ENCODE assay signal across 9 cellular contexts in the genomic region with DNA sequence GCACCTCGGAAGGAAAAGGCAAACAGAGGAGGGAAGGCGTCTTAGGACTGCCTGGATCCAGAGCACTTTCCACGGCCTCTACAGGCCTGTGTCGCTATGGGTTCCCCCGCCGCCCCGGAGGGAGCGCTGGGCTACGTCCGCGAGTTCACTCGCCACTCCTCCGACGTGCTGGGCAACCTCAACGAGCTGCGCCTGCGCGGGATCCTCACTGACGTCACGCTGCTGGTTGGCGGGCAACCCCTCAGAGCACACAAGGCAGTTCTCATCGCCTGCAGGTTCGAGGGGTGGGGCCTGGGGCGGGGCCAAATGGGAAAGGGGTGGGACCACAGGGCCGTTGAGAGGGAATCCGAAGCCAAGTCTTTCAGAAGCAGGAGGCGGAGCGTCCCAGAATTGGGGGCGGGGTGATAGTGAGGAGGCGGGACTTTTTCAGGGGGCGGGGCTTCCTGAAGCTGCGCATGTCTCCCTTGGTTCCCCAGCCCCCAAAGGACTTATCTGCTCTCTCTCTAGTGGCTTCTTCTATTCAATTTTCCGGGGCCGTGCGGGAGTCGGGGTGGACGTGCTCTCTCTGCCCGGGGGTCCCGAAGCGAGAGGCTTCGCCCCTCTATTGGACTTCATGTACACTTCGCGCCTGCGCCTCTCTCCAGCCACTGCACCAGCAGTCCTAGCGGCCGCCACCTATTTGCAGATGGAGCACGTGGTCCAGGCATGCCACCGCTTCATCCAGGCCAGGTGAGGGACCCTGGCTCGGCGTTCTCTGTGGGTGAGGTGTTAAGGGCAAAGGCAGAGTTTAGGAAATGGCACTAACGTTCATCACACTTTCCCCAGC. TPM values are rescaled to one million over a fixed set of nuclear protein-coding genes. Genes with fewer than 3 reads are reported as not detected.
DNase-seq lines count a peak whose midpoint lies in the region; ATAC-seq and TF ChIP-seq lines count a peak whose summit lies in the region.
"Had no signal": no experiment of that assay in that cellular context is flagged by ENCODE, and none has a peak within 500 bp of the region (broad histone marks: within the 10 kb centered on the region; RNA-seq: fewer than 3 reads in every experiment).

No MANE protein-coding gene starts in this region.

- H3K9me3 ChIP-seq in SK-N-SH = no peaks in the 10 kb centered on the region
- H3K9me3 ChIP-seq in osteoblast (ENCODE audit: low read depth, low read length) = no peaks in the 10 kb centered on the region
- H3K9me3 ChIP-seq in subcutaneous abdominal adipose tissue (ENCODE audit: control insufficient read depth in 5 of 5, low read length in 5 of 5) = no peaks in the 10 kb centered on the region

- H3K9ac ChIP-seq in SK-N-SH (no peak overlapping the region), subcutaneous abdominal adipose tissue (ENCODE audit: low read length in 5 of 5) (peak overlapping the region in 4 of 5 donors; percentile 32 to 88 (median 74))

- peak; percentile 69 for ATAC-seq in Right ventricle myocardium inferior

- no peaks in the 10 kb centered on the region for H3K9me2 ChIP-seq in SK-N-SH

- H3K36me3 ChIP-seq in SK-N-SH (replicated peaks in 1 of 2; ENCODE audit: control insufficient read depth in 1 of 2, insufficient read depth in 2 of 2, low read length in 1 of 2) = no peaks in the 10 kb centered on the region
- no peaks in the 10 kb centered on the region for H3K36me3 ChIP-seq in osteoblast (ENCODE audit: insufficient read depth, low read length)
- peaks cover 0 to 21% (median 13%) of the 10 kb centered on the region in 5 donors for H3K36me3 ChIP-seq in subcutaneous abdominal adipose tissue (ENCODE audit: control insufficient read depth in 5 of 5, insufficient read depth in 5 of 5, low read length in 5 of 5)

- H3K27me3 ChIP-seq in SK-N-SH (ENCODE audit: insufficient read depth) = no peaks in the 10 kb centered on the region
- peaks cover 4% of the 10 kb centered on the region for H3K27me3 ChIP-seq in osteoblast (ENCODE audit: insufficient read depth, low read length)
- H3K27me3 ChIP-seq in subcutaneous abdominal adipose tissue (ENCODE audit: control insufficient read depth in 5 of 5, insufficient read depth in 4 of 5, low read length in 5 of 5) = no peaks in the 10 kb centered on the region

- WGBS in SK-N-SH (ENCODE audit: low lambda C conversion rate) = 27% methylated on average over 35 of the region's 51 CpGs

- H3K4me3 Mint-ChIP-seq in activated naive CD8-positive, alpha-beta T cell = peak overlapping the region; percentile 69

- CTCF ChIA-PET in SK-N-SH (lab: Yijun Ruan, JAX) = interaction anchor here (1.2 to 8.6 kb wide), 5 partner anchors 9 to 113 kb away, joined by 3 to 64 read pairs (median 5); a partner anchor contains a TSS

- peaks cover 26% of the 10 kb centered on the region for H3K4me1 Mint-ChIP-seq in activated naive CD8-positive, alpha-beta T cell (ENCODE audit: low read depth)

- H3K79me2 ChIP-seq in SK-N-SH (ENCODE audit: insufficient read depth) (no peaks in the 10 kb centered on the region), osteoblast (ENCODE audit: insufficient read depth, low read length) (peaks cover 4% of the 10 kb centered on the region)

- intact Hi-C loops in Right ventricle myocardium inferior (cut with DNase I) = loop anchor here (5.0 kb wide), 1 partner anchor 111 kb away; no protein-coding TSS in a partner anchor

- no peak for TF ChIP-seq CTCF in SK-N-SH (IDR thresholded peaks at IDR 0.05)
- TF ChIP-seq CTCF in osteoblast (IDR thresholded peaks at IDR 0.05; ENCODE audit: extremely low read depth, low read depth, low read length) = no peak

- no peaks in the 10 kb centered on the region for H3K36me3 Mint-ChIP-seq in activated naive CD8-positive, alpha-beta T cell

- peaks cover 15% of the 10 kb centered on the region for H3F3A ChIP-seq in SK-N-SH (replicated peaks; ENCODE audit: insufficient read depth)

- H3K9me3 Mint-ChIP-seq in activated naive CD8-positive, alpha-beta T cell (ENCODE audit: low read depth) = no peaks in the 10 kb centered on the region

- H2AFZ ChIP-seq in SK-N-SH (ENCODE audit: low read depth) (peak overlapping the region; percentile 57; the same call in 1 of the 2 replicates), osteoblast (ENCODE audit: low read length) (peak overlapping the region; percentile 86)

- TF ChIP-seq RAD21 in SK-N-SH (IDR thresholded peaks at IDR 0.05; ENCODE audit: low read length) = no peak

- no peak overlapping the region for H3K4me2 ChIP-seq in SK-N-SH
- H3K4me2 ChIP-seq in osteoblast (ENCODE audit: insufficient read depth, low read length) = peak overlapping the region; percentile 72

- H3K27ac ChIP-seq in SK-N-SH (ENCODE audit: low read depth in 2 of 2, low read length in 1 of 2) (no peak overlapping the region), osteoblast (ENCODE audit: low read depth, low read length) (no peak overlapping the region), subcutaneous abdominal adipose tissue (ENCODE audit: low read depth, low read length) (peak overlapping the region; percentile 99)

- H3K27ac Mint-ChIP-seq in activated naive CD8-positive, alpha-beta T cell = peak overlapping the region; percentile 22

- peak overlapping the region in 1 of 2 experiments; percentile 24; a peak in 1 of 4 replicates for H3K4me3 ChIP-seq in SK-N-SH (ENCODE audit: low read depth in 2 of 2, low read length in 1 of 2)
- peak overlapping the region; percentile 58 for H3K4me3 ChIP-seq in osteoblast (ENCODE audit: insufficient read depth, low read length)
- H3K4me3 ChIP-seq in subcutaneous abdominal adipose tissue (ENCODE audit: low read depth in 1 of 5, low read length in 5 of 5) = peak overlapping the region; percentile 50 to 80 (median 73)

- H3K4me1 ChIP-seq in SK-N-SH (ENCODE audit: control insufficient read depth in 1 of 2, insufficient read depth in 2 of 2, low read depth in 1 of 2, low read length in 1 of 2) = peaks cover 5 to 26% of the 10 kb centered on the region in 2 experiments; a peak in 2 of 4 replicates
- peaks cover 27% of the 10 kb centered on the region for H3K4me1 ChIP-seq in osteoblast (ENCODE audit: insufficient read depth, low read length)
- peaks cover 6 to 91% (median 51%) of the 10 kb centered on the region in 5 donors for H3K4me1 ChIP-seq in subcutaneous abdominal adipose tissue (ENCODE audit: control insufficient read depth in 5 of 5, insufficient read depth in 5 of 5, low read length in 5 of 5)

- no peak for TF ChIP-seq EP300 in SK-N-SH (IDR thresholded peaks at IDR 0.05; ENCODE audit: borderline replicate concordance in 1 of 2, low read depth in 1 of 2, low read length in 1 of 2)

- no peaks in the 10 kb centered on the region for H4K20me1 ChIP-seq in SK-N-SH (ENCODE audit: insufficient read depth)
- H4K20me1 ChIP-seq in osteoblast (ENCODE audit: insufficient read depth, low read length) = no peaks in the 10 kb centered on the region

- DNase-seq in NCI-H510A treated with DMSO at 0.1 percent for 48 hours (lab: John Stamatoyannopoulos, UW) (peak; percentile 12), NCI-H510A (lab: John Stamatoyannopoulos, UW) (no peak), SK-N-SH (peak; percentile 95), Right ventricle myocardium inferior (ENCODE audit: missing footprints) (peak; percentile 95), osteoblast (ENCODE audit: insufficient read length, low spot score, missing footprints) (peak; percentile 98), Kasumi-1 (lab: John Stamatoyannopoulos, UW) (no peak)

- POLR2A ChIA-PET in SK-N-SH (lab: Yijun Ruan, JAX) = interaction anchor here (2.0 kb wide), 1 partner anchor 12 kb away, joined by 8 read pairs; the partner anchor contains the start of gene SLC16A13

- no peaks in the 10 kb centered on the region for H3K27me3 Mint-ChIP-seq in activated naive CD8-positive, alpha-beta T cell

TF ChIP-seq in SK-N-SH, 30 proteins besides CTCF, POLR2A, EP300 and RAD21:
- TF ChIP-seq TAF1 (IDR thresholded peaks at IDR 0.05; ENCODE audit: borderline replicate concordance, low read depth, low read length) = no peak
- peak; percentile 82 for TF ChIP-seq NRF1 (IDR thresholded peaks at IDR 0.05; ENCODE audit: low read depth, low read length)

RNA-seq across cellular contexts. Expression of gene BCL6B, which starts 0.9 kb away (rescaled TPM):
- 0.02 TPM in 1 of 2 replicates, not detected in the other for polyA plus RNA-seq in SK-N-SH (2012; rRNA removed)
- polyA plus RNA-seq in SK-N-SH (2012; cell fraction: cytosol; rRNA removed) = 0.01 TPM in 2 replicates
- 0.02 and 0.05 TPM in 2 replicates for polyA plus RNA-seq in SK-N-SH (2012; cell fraction: nucleus; rRNA removed)
- 14.0 TPM for total RNA-seq in Right ventricle myocardium inferior
- not detected in 2 replicates for total RNA-seq in osteoblast

RNA-seq across cellular contexts. Expression of gene RNASEK, which starts 11.4 kb away (rescaled TPM):
- 220 and 317 TPM in 2 replicates for polyA plus RNA-seq in SK-N-SH (2012; rRNA removed)
- 232 and 313 TPM in 2 replicates for polyA plus RNA-seq in SK-N-SH (2012; cell fraction: cytosol; rRNA removed)
- 127 and 132 TPM in 2 replicates for polyA plus RNA-seq in SK-N-SH (2012; cell fraction: nucleus; rRNA removed)
- 177 TPM for total RNA-seq in Right ventricle myocardium inferior
- 37.3 and 38.9 TPM in 2 replicates for total RNA-seq in osteoblast

RNA-seq across cellular contexts. Expression of gene SLC16A13, which starts 12.0 kb away (rescaled TPM):
- 2.5 and 3.9 TPM in 2 replicates for polyA plus RNA-seq in SK-N-SH (2012; rRNA removed)
- 1.2 and 2.1 TPM in 2 replicates for polyA plus RNA-seq in SK-N-SH (2012; cell fraction: cytosol; rRNA removed)
- 7.2 and 7.9 TPM in 2 replicates for polyA plus RNA-seq in SK-N-SH (2012; cell fraction: nucleus; rRNA removed)
- total RNA-seq in Right ventricle myocardium inferior (1.8 TPM), osteoblast (1.2 and 1.4 TPM in 2 replicates)

RNA-seq across cellular contexts. Expression of gene SLC16A11, which starts 20.1 kb away (rescaled TPM):
- polyA plus RNA-seq in SK-N-SH (2012; rRNA removed) = 0.12 and 0.18 TPM in 2 replicates
- 0.03 and 0.04 TPM in 2 replicates for polyA plus RNA-seq in SK-N-SH (2012; cell fraction: cytosol; rRNA removed)
- 0.25 and 1.0 TPM in 2 replicates for polyA plus RNA-seq in SK-N-SH (2012; cell fraction: nucleus; rRNA removed)
- 0.78 TPM for total RNA-seq in Right ventricle myocardium inferior
- 0.29 and 0.36 TPM in 2 replicates for total RNA-seq in osteoblast

RNA-seq across cellular contexts. Expression of gene ALOX12, which starts 27.9 kb away (rescaled TPM):
- not detected in 2 replicates for polyA plus RNA-seq in SK-N-SH (2012; rRNA removed)
- not detected in 2 replicates for polyA plus RNA-seq in SK-N-SH (2012; cell fraction: cytosol; rRNA removed)
- polyA plus RNA-seq in SK-N-SH (2012; cell fraction: nucleus; rRNA removed) = not detected in 2 replicates
- total RNA-seq in Right ventricle myocardium inferior = 0.11 TPM
- not detected in 2 replicates for total RNA-seq in osteoblast
- total RNA-seq: subcutaneous adipose tissue had no signal

Comparison
In these comparisons a context has a peak if more than half of its experiments do, and no peak if none do; other contexts are left out.
1. DNase-seq: peak in NCI-H510A treated with DMSO at 0.1 percent for 48 hours (single experiment), SK-N-SH (single experiment), Right ventricle myocardium inferior (single experiment) and osteoblast (single experiment); none in NCI-H510A (single experiment) and Kasumi-1 (0 of 2).
2. RNA of gene BCL6B, which starts 0.9 kb away (total RNA-seq): 14.0 TPM in Right ventricle myocardium inferior (single experiment); not detected in osteoblast; every median in the first group is over 10 times any median in the second.